Comparison of ENCODE assay signal across 8 cellular contexts in genomic region chr17:45431531-45432404, GRCh38. TPM values are rescaled to one million over a fixed set of nuclear protein-coding genes. Genes with fewer than 3 reads are reported as not detected.
DNase-seq lines count a peak whose midpoint lies in the region; ATAC-seq and TF ChIP-seq lines count a peak whose summit lies in the region.

No MANE protein-coding gene starts in this region.

- 0 to 1% (median 0%) methylated on average over 22 to 64 of the region's 64 CpGs for WGBS in heart left ventricle, 4 donors

- H3K9me3 ChIP-seq in heart left ventricle, result no peaks in the 10 kb centered on the region

- H3K9me3 Mint-ChIP-seq in activated naive CD4-positive, alpha-beta T cell treated with anti-CD3 and anti-CD28 coated beads, Interleukin-2, amount 50 U/mL, for 24 hours, result no peaks in the 10 kb centered on the region

- TF ChIP-seq POLR2A in heart left ventricle (IDR thresholded peaks at IDR 0.05), result no peak

- no peaks in the 10 kb centered on the region for H3K36me3 Mint-ChIP-seq in activated naive CD4-positive, alpha-beta T cell treated with anti-CD3 and anti-CD28 coated beads, Interleukin-2, amount 50 U/mL, for 24 hours

- TF ChIP-seq CTCF in heart left ventricle (IDR thresholded peaks at IDR 0.05), result no peak

- DNase-seq in COLO829 (ENCODE audit: low spot score) (peak; percentile 64), LoVo (ENCODE audit: low spot score) (peak; percentile 84), SKM-1 treated with dmso at 0.1 percent for 144 hours (lab: John Stamatoyannopoulos, UW; ENCODE audit: unreplicated experiment) (peak; percentile 44), heart left ventricle (peak; percentile 59 to 88 (median 70)), renal cortical epithelial cell (ENCODE audit: low read depth) (peak; percentile 36)

- H3K27me3 Mint-ChIP-seq in activated naive CD4-positive, alpha-beta T cell treated with anti-CD3 and anti-CD28 coated beads, Interleukin-2, amount 50 U/mL, for 24 hours, result no peaks in the 10 kb centered on the region

- H3K4me1 ChIP-seq in heart left ventricle, result peaks cover 0 to 58% (median 32%) of the 10 kb centered on the region in 12 donors

- peaks cover 0 to 18% (median 10%) of the 10 kb centered on the region in 9 donors for H3K36me3 ChIP-seq in heart left ventricle

- peaks cover 22% of the 10 kb centered on the region for H3K4me1 Mint-ChIP-seq in activated naive CD4-positive, alpha-beta T cell treated with anti-CD3 and anti-CD28 coated beads, Interleukin-2, amount 50 U/mL, for 24 hours

- peak overlapping the region; percentile 83 for H3K4me3 Mint-ChIP-seq in activated naive CD4-positive, alpha-beta T cell treated with anti-CD3 and anti-CD28 coated beads, Interleukin-2, amount 50 U/mL, for 24 hours

- peaks cover 10 to 38% (median 23%) of the 10 kb centered on the region in 9 donors for H3K27me3 ChIP-seq in heart left ventricle

- peak overlapping the region; percentile 60 to 92 (median 87) for H3K27ac ChIP-seq in heart left ventricle

- intact Hi-C loops in heart left ventricle (cut with DNase I), result loop anchor here in 1 of 10 donors (5.0 kb wide), 1 partner anchor 56 kb away; no protein-coding TSS in a partner anchor

- no peak overlapping the region for H3K27ac Mint-ChIP-seq in activated naive CD4-positive, alpha-beta T cell treated with anti-CD3 and anti-CD28 coated beads, Interleukin-2, amount 50 U/mL, for 24 hours

- peak overlapping the region; percentile 45 to 83 (median 67) for H3K4me3 ChIP-seq in heart left ventricle

- peak; percentile 61 for ATAC-seq in GM21423 (IDR thresholded peaks at IDR 0.05; ENCODE audit: unreplicated experiment)
- peak; percentile 34 to 48 (median 46) for ATAC-seq in heart left ventricle
- ATAC-seq in GM18519 (IDR thresholded peaks at IDR 0.05; ENCODE audit: low FRiP score, unreplicated experiment), result no peak

RNA-seq across cellular contexts. Expression of gene ARHGAP27, which starts 0.9 kb away (rescaled TPM):
- total RNA-seq in heart left ventricle (10 to 100 TPM; 19.7 to 39.4 (median 25.3) TPM), renal cortical epithelial cell (12.1 and 22.6 TPM in 2 replicates)
- polyA plus RNA-seq in heart left ventricle, result 10 to 100 TPM; 16.3 to 28.2 TPM

RNA-seq across cellular contexts. Expression of gene PLEKHM1, which starts 58.8 kb away (rescaled TPM):
- total RNA-seq in heart left ventricle (10 to 100 TPM; 16.9 to 48.0 (median 30.9) TPM), renal cortical epithelial cell (9.4 and 29.3 TPM in 2 replicates)
- 10 to 100 TPM; 11.1 to 19.0 TPM for polyA plus RNA-seq in heart left ventricle
